In genomic region chr5:56402273-56403223, GRCh38 we compare ENCODE assay signal across 16 cellular contexts.
DNase-seq lines count a peak whose midpoint lies in the region; ATAC-seq, FAIRE-seq and TF ChIP-seq lines count a peak whose summit lies in the region.
"Had no signal": no experiment of that assay in that cellular context is flagged by ENCODE, and none has a peak within 500 bp of the region (broad histone marks: within the 10 kb centered on the region; RNA-seq: fewer than 3 reads in every experiment).

No MANE protein-coding gene starts in this region.

- H3K23ac ChIP-seq in mesendoderm (ENCODE audit: low read length), result no peak overlapping the region

- H3K9me3 Mint-ChIP-seq in CD4-positive, alpha-beta memory T cell, result no peaks in the 10 kb centered on the region

- H3K36me3 ChIP-seq in HepG2 (replicated peaks in 1 of 2; ENCODE audit: control insufficient read depth in 1 of 2, insufficient read depth in 2 of 2, low read length in 2 of 2) (no peaks in the 10 kb centered on the region), right lobe of liver (no peaks in the 10 kb centered on the region), mesendoderm (ENCODE audit: control insufficient read depth, insufficient read depth, low read length) (no peaks in the 10 kb centered on the region)
- no peaks in the 10 kb centered on the region for H3K36me3 ChIP-seq in CD4-positive, alpha-beta memory T cell (ENCODE audit: insufficient read depth, low read length)
- H3K36me3 ChIP-seq: gastroesophageal sphincter, neutrophil had no signal

- CTCF ChIA-PET in HepG2 (lab: Yijun Ruan, JAX; ENCODE audit: low intra/inter-chr PET ratio, low total read pairs), result no interaction called here
- CTCF ChIA-PET in CD4-positive, alpha-beta memory T cell (lab: Charles Lee; ENCODE audit: partially characterized antibody), result interaction anchor here (0.6 kb wide), 1 partner anchor 29 kb away, joined by 3 read pairs; no protein-coding TSS in a partner anchor

- H4K5ac ChIP-seq in mesendoderm (ENCODE audit: low read length), result no peak overlapping the region

- H3K4ac ChIP-seq in mesendoderm (ENCODE audit: low read depth, low read length), result no peak overlapping the region

- no peaks in the 10 kb centered on the region for H3K36me3 Mint-ChIP-seq in CD4-positive, alpha-beta memory T cell

- TF ChIP-seq EP300 in HepG2 (IDR thresholded peaks at IDR 0.05; ENCODE audit: low read depth in 2 of 2, low read length in 2 of 2), result no peak
- TF ChIP-seq EP300 in HepG2 (CRISPR knock-in tag; IDR thresholded peaks at IDR 0.05; ENCODE audit: borderline replicate concordance), result no peak

- no peak overlapping the region for H3K27ac Mint-ChIP-seq in CD4-positive, alpha-beta memory T cell

- BruUV-seq in HepG2 (replicated peaks; lab: Mats Ljungman, UMichigan), result no TSS peak

- intact Hi-C loops in HepG2 (cut with micrococcal nuclease; ENCODE audit: unreplicated experiment), result no loop called here
- intact Hi-C loops in right lobe of liver (cut with DNase I), result no loop called here
- intact Hi-C loops in CD4-positive, alpha-beta memory T cell (cut with micrococcal nuclease), result no loop called here

- H2BK120ac ChIP-seq in mesendoderm (ENCODE audit: low read depth, low read length), result peak overlapping the region; percentile 61

- WGBS in HepG2 (ENCODE audit: low lambda C conversion rate), result 91% methylated on average over 7 of the region's 7 CpGs
- WGBS in right lobe of liver (ENCODE audit: insufficient coverage, low coverage, low lambda C conversion rate, missing lambda C conversion rate), result 56% methylated on average over 7 of the region's 7 CpGs
- WGBS in mesendoderm (ENCODE audit: extremely low coverage, insufficient coverage, low lambda C conversion rate), result no CpG with 5 or more reads among the region's 7 CpGs

- H3K4me3 ChIP-seq in HepG2 (replicated peaks in 1 of 3; ENCODE audit: insufficient read depth in 1 of 3, low read depth in 2 of 3, low read length in 3 of 3) (no peak overlapping the region), right lobe of liver (no peak overlapping the region), mesendoderm (ENCODE audit: low read length) (no peak overlapping the region)
- H3K4me3 ChIP-seq in CD4-positive, alpha-beta memory T cell (ENCODE audit: low read length in 2 of 2), result no peak overlapping the region
- H3K4me3 ChIP-seq: gastroesophageal sphincter had no signal

- no peak for FAIRE-seq in HepG2 (lab: Jason Lieb, UNC)

- H3K4me2 ChIP-seq in HepG2 (ENCODE audit: low read depth, low read length), result no peak overlapping the region
- no peak overlapping the region for H3K4me2 ChIP-seq in mesendoderm (ENCODE audit: low read length)

- H3K4me1 Mint-ChIP-seq in CD4-positive, alpha-beta memory T cell, result peaks cover 0 to 2% (median 0%) of the 10 kb centered on the region in 4 donors

- no peaks in the 10 kb centered on the region for H3K79me1 ChIP-seq in mesendoderm (ENCODE audit: low read length)

- no peak overlapping the region for H2AFZ ChIP-seq in HepG2 (ENCODE audit: low read length)

- H3K18ac ChIP-seq in mesendoderm (ENCODE audit: low read length), result peak overlapping the region; percentile 90

- H3K9ac ChIP-seq in HepG2 (ENCODE audit: insufficient read depth, low read depth, low read length) (no peak overlapping the region), mesendoderm (ENCODE audit: low read length) (no peak overlapping the region)

- H3K9me3 ChIP-seq in HepG2 (ENCODE audit: low read length) (no peaks in the 10 kb centered on the region), right lobe of liver (no peaks in the 10 kb centered on the region)
- no peaks in the 10 kb centered on the region for H3K9me3 ChIP-seq in CD4-positive, alpha-beta memory T cell (ENCODE audit: control insufficient read depth in 1 of 2, low read length in 2 of 2)
- H3K9me3 ChIP-seq: gastroesophageal sphincter, neutrophil had no signal

- H3K4me3 Mint-ChIP-seq in CD4-positive, alpha-beta memory T cell, result no peak overlapping the region

- TF ChIP-seq CTCF in HepG2 (CRISPR knock-in tag; IDR thresholded peaks at IDR 0.05) (no peak), right lobe of liver (IDR thresholded peaks at IDR 0.05) (no peak)

- TF ChIP-seq POLR2A in HepG2 (IDR thresholded peaks at IDR 0.05; ENCODE audit: insufficient read depth in 1 of 2, low read depth in 2 of 2, low read length in 2 of 2) (no peak), right lobe of liver (IDR thresholded peaks at IDR 0.05) (no peak)

- no peaks in the 10 kb centered on the region for H3K79me2 ChIP-seq in HepG2 (ENCODE audit: insufficient read depth, low read length)
- no peaks in the 10 kb centered on the region for H3K79me2 ChIP-seq in mesendoderm (ENCODE audit: control insufficient read depth, insufficient read depth, low read length)

- no peak for DNase-seq in HepG2 (ENCODE audit: low spot score)
- DNase-seq in right lobe of liver, result no peak
- peak; percentile 14 for DNase-seq in astrocyte of the hippocampus (ENCODE audit: low read depth, low spot score)
- peak; percentile 52 for DNase-seq in mesendoderm
- no peak for DNase-seq in CD4-positive, alpha-beta memory T cell
- no peak for DNase-seq in stimulated activated naive CD8-positive, alpha-beta T cell treated with anti-CD3 and anti-CD28 coated beads, Interleukin-15, Interleukin-2, amounts not matched to agents 100 U/mL and 50 U/mL, for 24 hours
- no peak for DNase-seq in SKM-1 treated with dmso at 0.1 percent for 144 hours (lab: John Stamatoyannopoulos, UW; ENCODE audit: unreplicated experiment)
- DNase-seq: activated naive CD4-positive, alpha-beta T cell; Calu3; NCI-H1048; NCI-H526 treated with DMSO at 0.1 percent for 48 hours had no signal

- no peak overlapping the region for H2BK5ac ChIP-seq in mesendoderm (ENCODE audit: low read length)

- POLR2A ChIA-PET in HepG2 (lab: Yijun Ruan, JAX), result interaction anchor here (1.0 kb wide), 1 partner anchor 78 kb away, joined by 4 read pairs; no protein-coding TSS in a partner anchor
- POLR2A ChIA-PET in CD4-positive, alpha-beta memory T cell (lab: Charles Lee; ENCODE audit: partially characterized antibody), result no interaction called here

- H2AK5ac ChIP-seq in mesendoderm (ENCODE audit: low read length), result no peak overlapping the region

- H3K56ac ChIP-seq in mesendoderm (ENCODE audit: low read length), result no peak overlapping the region

- in situ Hi-C loops in HepG2 (cut with HindIII; ENCODE audit: extremely low pct_ligation_motif_present, low pct_unique_long_range_greater_than_20kb), result no loop called here

- ATAC-seq in HepG2, result no peak
- no peak for ATAC-seq in right lobe of liver
- no peak for ATAC-seq in HG02678 (IDR thresholded peaks at IDR 0.05; ENCODE audit: unreplicated experiment)
- ATAC-seq in stimulated activated naive CD8-positive, alpha-beta T cell treated with anti-CD3 and anti-CD28 coated beads, Interleukin-15, Interleukin-2, amounts not matched to agents 100 U/mL and 50 U/mL, for 24 hours, result no peak
- ATAC-seq: gastroesophageal sphincter, left lobe of liver, Right ventricle myocardium inferior had no signal

- H3K27ac ChIP-seq in HepG2 (ENCODE audit: extremely low read length, insufficient read depth, low read length) (no peak overlapping the region), right lobe of liver (no peak overlapping the region), mesendoderm (ENCODE audit: low read depth, low read length) (no peak overlapping the region)
- H3K27ac ChIP-seq in CD4-positive, alpha-beta memory T cell (ENCODE audit: low read depth, low read length), result no peak overlapping the region
- H3K27ac ChIP-seq: gastroesophageal sphincter, neutrophil had no signal

- H3K27me3 Mint-ChIP-seq in CD4-positive, alpha-beta memory T cell, result no peaks in the 10 kb centered on the region

- H3K4me1 ChIP-seq in HepG2 (ENCODE audit: insufficient read depth, low read length) (peaks cover 27% of the 10 kb centered on the region), right lobe of liver (no peaks in the 10 kb centered on the region), mesendoderm (ENCODE audit: control insufficient read depth, low read depth, low read length) (no peaks in the 10 kb centered on the region)
- H3K4me1 ChIP-seq in CD4-positive, alpha-beta memory T cell (ENCODE audit: insufficient read depth, low read length), result no peaks in the 10 kb centered on the region
- H3K4me1 ChIP-seq: gastroesophageal sphincter had no signal

- H4K20me1 ChIP-seq in HepG2 (ENCODE audit: insufficient read depth, low read length), result no peaks in the 10 kb centered on the region

- no peaks in the 10 kb centered on the region for H3K27me3 ChIP-seq in HepG2 (ENCODE audit: control insufficient read depth in 1 of 2, insufficient read depth in 2 of 2, low read length in 2 of 2)
- no peaks in the 10 kb centered on the region for H3K27me3 ChIP-seq in right lobe of liver
- H3K27me3 ChIP-seq in mesendoderm (ENCODE audit: insufficient read depth, low read length, poor library complexity), result no peaks in the 10 kb centered on the region
- no peaks in the 10 kb centered on the region for H3K27me3 ChIP-seq in CD4-positive, alpha-beta memory T cell (ENCODE audit: insufficient read depth, low read length)
- H3K27me3 ChIP-seq: gastroesophageal sphincter, neutrophil had no signal

- H2BK15ac ChIP-seq in mesendoderm (replicated peaks; ENCODE audit: low read depth), result no peak overlapping the region

- no peak overlapping the region for H4K8ac ChIP-seq in mesendoderm (ENCODE audit: low read depth, low read length)

- no peak for TF ChIP-seq RAD21 in HepG2 (CRISPR knock-in tag; IDR thresholded peaks at IDR 0.05)

TF ChIP-seq in HepG2, 621 proteins besides CTCF, POLR2A, EP300 and RAD21 (continues in another document):
- no peak for TF ChIP-seq DMTF1 (CRISPR knock-in tag; IDR thresholded peaks at IDR 0.05)

Comparison
In these comparisons a context has a peak if more than half of its experiments do, and no peak if none do; other contexts are left out.
1. DNase-seq: peak in astrocyte of the hippocampus (single experiment) and mesendoderm (single experiment); none in HepG2 (single experiment), right lobe of liver (0 of 3), CD4-positive, alpha-beta memory T cell (0 of 5), stimulated activated naive CD8-positive, alpha-beta T cell treated with anti-CD3 and anti-CD28 coated beads, Interleukin-15, Interleukin-2, amounts not matched to agents 100 U/mL and 50 U/mL, for 24 hours (single experiment) and SKM-1 treated with dmso at 0.1 percent for 144 hours (single experiment).